Comparison of ENCODE assay signal across 10 cellular contexts in the genomic region with DNA sequence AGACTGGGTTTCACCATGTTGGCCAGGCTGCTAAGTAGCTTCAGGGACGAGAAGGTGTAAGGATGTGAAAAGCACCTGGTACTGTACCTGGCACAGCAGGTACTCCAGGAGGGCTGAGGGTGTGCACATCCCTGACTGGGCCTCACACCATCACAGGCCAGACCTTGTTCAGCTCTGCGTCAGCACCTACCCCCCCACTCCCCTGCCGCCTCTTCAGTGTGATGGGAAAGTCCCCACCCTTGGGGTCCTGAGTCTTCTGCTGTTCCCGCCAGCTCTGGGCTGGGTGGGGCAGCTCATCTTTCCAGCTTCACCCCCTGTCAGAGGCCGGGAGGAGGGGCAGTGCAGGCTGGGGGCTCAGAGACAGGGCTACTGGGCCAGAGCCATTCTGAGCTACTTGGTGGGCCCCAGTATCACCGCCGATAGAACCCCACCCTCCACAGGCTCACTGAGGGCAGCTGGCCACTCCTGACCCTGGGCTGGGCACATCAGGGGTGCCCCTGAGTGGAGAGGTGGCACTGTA. TPM values are rescaled to one million over a fixed set of nuclear protein-coding genes. Genes with fewer than 3 reads are reported as not detected.
A peak's percentile ranks its signal among the peaks of the same experiment; 100 is the strongest.
DNase-seq lines count a peak whose midpoint lies in the region; ATAC-seq and TF ChIP-seq lines count a peak whose summit lies in the region.
"Had no signal": no experiment of that assay in that cellular context is flagged by ENCODE, and none has a peak within 500 bp of the region (broad histone marks: within the 10 kb centered on the region; RNA-seq: fewer than 3 reads in every experiment).

No MANE protein-coding gene starts in this region.

- H3K27ac ChIP-seq in heart right ventricle (peak overlapping the region in 8 of 10 donors; percentile 72 to 88 (median 82)), sigmoid colon (no peak overlapping the region), gastrocnemius medialis (no peak overlapping the region)

- H3K36me3 ChIP-seq in heart right ventricle = no peaks in the 10 kb centered on the region
- H3K36me3 ChIP-seq in sigmoid colon = no peaks in the 10 kb centered on the region
- no peaks in the 10 kb centered on the region for H3K36me3 ChIP-seq in gastrocnemius medialis
- H3K36me3 ChIP-seq: vagina had no signal

- DNase-seq in heart right ventricle (no peak), Right ventricle myocardium superior (no peak), sigmoid colon (peak; percentile 56), gastrocnemius medialis (no peak), cortex of kidney (lab: John Stamatoyannopoulos, UW) (no peak)
- DNase-seq in activated T-helper 2 cell treated with anti-CD3 and anti-CD28 coated beads, Interferon-gamma antibody, Interleukin-2, Interleukin-4, amounts not matched to agents 10 μg/mL and 5 μg/mL and 100 μg/mL, durations not matched to agents 14 hours and 24 hours and 36 hours (ENCODE audit: low spot score) = no peak
- DNase-seq: NCI-H526 treated with DMSO at 0.1 percent for 48 hours had no signal

- H3K27me3 ChIP-seq in heart right ventricle (no peaks in the 10 kb centered on the region), sigmoid colon (no peaks in the 10 kb centered on the region), gastrocnemius medialis (no peaks in the 10 kb centered on the region)
- H3K27me3 ChIP-seq: vagina had no signal

- no peak for TF ChIP-seq CTCF in heart right ventricle (IDR thresholded peaks at IDR 0.05)
- no peak for TF ChIP-seq CTCF in sigmoid colon (IDR thresholded peaks at IDR 0.05)
- TF ChIP-seq CTCF in gastrocnemius medialis (IDR thresholded peaks at IDR 0.05 in 4 of 5, conservative IDR thresholded peaks at IDR 0.05 in 1 of 5) = no peak

- peaks cover 17% of the 10 kb centered on the region for H3K9me3 Mint-ChIP-seq in activated T-helper 2 cell treated with anti-CD3 and anti-CD28 coated beads, Interferon-gamma antibody, Interleukin-2, Interleukin-4, amounts not matched to agents 10 μg/mL and 5 μg/mL and 100 μg/mL, durations not matched to agents 14 hours and 24 hours and 36 hours

- 83 to 92% methylated on average over 7 of the region's 7 CpGs for WGBS in heart right ventricle, 2 donors
- 69 to 88% methylated on average over 7 of the region's 7 CpGs for WGBS in sigmoid colon, 2 donors

- H3K9me3 ChIP-seq in heart right ventricle (peaks cover 0 to 18% (median 5%) of the 10 kb centered on the region in 11 donors), sigmoid colon (no peaks in the 10 kb centered on the region), gastrocnemius medialis (no peaks in the 10 kb centered on the region)
- H3K9me3 ChIP-seq: vagina had no signal

- H3K36me3 Mint-ChIP-seq in activated T-helper 2 cell treated with anti-CD3 and anti-CD28 coated beads, Interferon-gamma antibody, Interleukin-2, Interleukin-4, amounts not matched to agents 10 μg/mL and 5 μg/mL and 100 μg/mL, durations not matched to agents 14 hours and 24 hours and 36 hours (ENCODE audit: low read depth) = no peaks in the 10 kb centered on the region

- peaks cover 2% of the 10 kb centered on the region for H3K27me3 Mint-ChIP-seq in activated T-helper 2 cell treated with anti-CD3 and anti-CD28 coated beads, Interferon-gamma antibody, Interleukin-2, Interleukin-4, amounts not matched to agents 10 μg/mL and 5 μg/mL and 100 μg/mL, durations not matched to agents 14 hours and 24 hours and 36 hours (ENCODE audit: low read depth)

- TF ChIP-seq POLR2A in sigmoid colon (IDR thresholded peaks at IDR 0.05) (no peak), gastrocnemius medialis (IDR thresholded peaks at IDR 0.05) (no peak)

- H3K4me1 ChIP-seq in heart right ventricle = peaks cover 0 to 44% (median 26%) of the 10 kb centered on the region in 9 donors
- peaks cover 0 to 10% (median 3%) of the 10 kb centered on the region in 4 donors for H3K4me1 ChIP-seq in sigmoid colon
- peaks cover 11 to 20% of the 10 kb centered on the region in 2 donors for H3K4me1 ChIP-seq in gastrocnemius medialis

- intact Hi-C loops in heart right ventricle (cut with DNase I) = no loop called here
- intact Hi-C loops in Right ventricle myocardium superior (cut with DNase I) = no loop called here
- intact Hi-C loops in activated T-helper 2 cell treated with anti-CD3 and anti-CD28 coated beads, Interferon-gamma antibody, Interleukin-2, Interleukin-4, amounts not matched to agents 10 μg/mL and 5 μg/mL and 100 μg/mL, durations not matched to agents 14 hours and 24 hours and 36 hours (cut with micrococcal nuclease) = no loop called here
- intact Hi-C loops in sigmoid colon (cut with DNase I) = no loop called here
- intact Hi-C loops in gastrocnemius medialis (cut with DNase I; ENCODE audit: low total_unique reads) = no loop called here

- H3K27ac Mint-ChIP-seq in activated T-helper 2 cell treated with anti-CD3 and anti-CD28 coated beads, Interferon-gamma antibody, Interleukin-2, Interleukin-4, amounts not matched to agents 10 μg/mL and 5 μg/mL and 100 μg/mL, durations not matched to agents 14 hours and 24 hours and 36 hours = peak overlapping the region; percentile 63

- H3K4me3 Mint-ChIP-seq in activated T-helper 2 cell treated with anti-CD3 and anti-CD28 coated beads, Interferon-gamma antibody, Interleukin-2, Interleukin-4, amounts not matched to agents 10 μg/mL and 5 μg/mL and 100 μg/mL, durations not matched to agents 14 hours and 24 hours and 36 hours (ENCODE audit: low read depth) = no peak overlapping the region

- ATAC-seq in heart right ventricle (no peak), Right ventricle myocardium superior (ENCODE audit: poor library complexity) (no peak), HG02870 (IDR thresholded peaks at IDR 0.05; ENCODE audit: unreplicated experiment) (no peak), gastrocnemius medialis (no peak), HG03045 (IDR thresholded peaks at IDR 0.05; ENCODE audit: unreplicated experiment) (no peak)

- TF ChIP-seq EP300 in sigmoid colon (IDR thresholded peaks at IDR 0.05) = no peak

- H3K4me3 ChIP-seq in heart right ventricle (no peak overlapping the region), sigmoid colon (no peak overlapping the region), gastrocnemius medialis (no peak overlapping the region)
- H3K4me3 ChIP-seq: vagina had no signal

- in situ Hi-C loops in gastrocnemius medialis (cut with MboI; ENCODE audit: low sequenced_read_pairs in 4 of 4) = no loop called here

- H3K4me1 Mint-ChIP-seq in activated T-helper 2 cell treated with anti-CD3 and anti-CD28 coated beads, Interferon-gamma antibody, Interleukin-2, Interleukin-4, amounts not matched to agents 10 μg/mL and 5 μg/mL and 100 μg/mL, durations not matched to agents 14 hours and 24 hours and 36 hours (ENCODE audit: low read depth) = peaks cover 25% of the 10 kb centered on the region

RNA-seq across cellular contexts. Expression of gene SH3BP2, which starts 6.7 kb away (rescaled TPM):
- total RNA-seq in heart right ventricle (10 to 100 TPM; 10.4 to 36.9 (median 16.4) TPM), Right ventricle myocardium superior (24.9 TPM), sigmoid colon (10 to 100 TPM; 18.4 to 49.3 (median 24.2) TPM), gastrocnemius medialis (10 to 100 TPM in 3 of 4 donors, 1 to 10 TPM in 1; 4.8 to 21.5 (median 12.0) TPM)
- polyA plus RNA-seq in heart right ventricle (10 to 100 TPM; 12.3 to 47.7 TPM), sigmoid colon (10 to 100 TPM; 18.6 to 82.4 (median 35.6) TPM)
- 64.3 and 72.7 TPM in 2 replicates for total RNA-seq in activated T-helper 2 cell treated with anti-CD3 and anti-CD28 coated beads, Interferon-gamma antibody, Interleukin-2, Interleukin-4, amounts not matched to agents 10 μg/mL and 5 μg/mL and 100 μg/mL, durations not matched to agents 14 hours and 24 hours and 36 hours

RNA-seq across cellular contexts. Expression of gene TNIP2, which starts 30.1 kb away (rescaled TPM):
- total RNA-seq in heart right ventricle (10 to 100 TPM; 12.6 to 33.7 (median 14.5) TPM), Right ventricle myocardium superior (25.9 TPM), sigmoid colon (10 to 100 TPM; 56.3 to 68.8 (median 66.9) TPM), gastrocnemius medialis (10 to 100 TPM; 36.1 to 81.9 (median 66.5) TPM)
- polyA plus RNA-seq in heart right ventricle (10 to 100 TPM; 25.8 to 33.6 TPM), sigmoid colon (10 to 100 TPM; 51.7 to 65.0 (median 51.8) TPM)
- 69.2 and 72.1 TPM in 2 replicates for total RNA-seq in activated T-helper 2 cell treated with anti-CD3 and anti-CD28 coated beads, Interferon-gamma antibody, Interleukin-2, Interleukin-4, amounts not matched to agents 10 μg/mL and 5 μg/mL and 100 μg/mL, durations not matched to agents 14 hours and 24 hours and 36 hours

RNA-seq across cellular contexts. Expression of gene ADD1, which starts 57.4 kb away (rescaled TPM):
- total RNA-seq in heart right ventricle (100 to 1,000 TPM; 188 to 289 (median 214) TPM), Right ventricle myocardium superior (217 TPM), sigmoid colon (100 to 1,000 TPM; 166 to 378 (median 183) TPM), gastrocnemius medialis (100 to 1,000 TPM; 144 to 255 (median 178) TPM)
- polyA plus RNA-seq in heart right ventricle (100 to 1,000 TPM; 163 to 448 TPM), sigmoid colon (100 to 1,000 TPM; 113 to 162 (median 120) TPM)
- 240 and 242 TPM in 2 replicates for total RNA-seq in activated T-helper 2 cell treated with anti-CD3 and anti-CD28 coated beads, Interferon-gamma antibody, Interleukin-2, Interleukin-4, amounts not matched to agents 10 μg/mL and 5 μg/mL and 100 μg/mL, durations not matched to agents 14 hours and 24 hours and 36 hours

Comparison
In these comparisons a context has a peak if more than half of its experiments do, and no peak if none do; other contexts are left out.
1. H3K27ac ChIP-seq: peak in heart right ventricle (8 of 10); none in sigmoid colon (0 of 4) and gastrocnemius medialis (0 of 4).